Comparison of ENCODE assay signal across 8 cellular contexts in the genomic region with DNA sequence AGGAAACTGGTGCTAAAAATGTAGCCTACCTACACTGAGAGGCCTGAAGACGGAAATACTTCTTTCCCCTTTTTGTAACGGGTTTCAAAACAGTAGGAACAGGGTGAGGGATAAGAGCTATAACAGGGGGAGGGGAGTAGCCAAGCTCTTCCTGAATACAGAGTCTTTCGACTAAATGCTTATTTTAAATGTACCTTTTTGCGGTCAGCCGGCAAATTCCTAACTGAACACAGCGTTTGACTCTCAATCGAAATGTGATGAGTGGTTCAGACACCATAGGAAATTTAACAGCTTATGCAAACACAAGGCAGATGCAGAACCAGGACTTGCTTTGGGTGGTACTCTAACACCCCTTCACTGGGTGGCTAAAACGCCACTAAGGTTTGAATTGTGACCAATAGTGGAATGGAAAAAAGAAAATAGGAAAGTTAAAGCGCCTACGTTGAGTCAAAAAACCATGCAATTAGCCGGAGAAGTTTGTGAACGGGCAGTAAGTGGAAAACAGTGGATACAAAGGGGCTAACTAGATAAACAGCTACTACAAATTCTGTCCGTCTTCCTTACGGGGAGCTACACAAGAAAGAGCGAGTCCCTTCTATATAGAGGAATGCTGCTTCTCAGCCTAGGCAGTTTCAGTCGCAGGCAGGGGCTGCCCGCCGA. TPM values are rescaled to one million over a fixed set of nuclear protein-coding genes. Genes with fewer than 3 reads are reported as not detected.
DNase-seq lines count a peak whose midpoint lies in the region; ATAC-seq and TF ChIP-seq lines count a peak whose summit lies in the region.

No MANE protein-coding gene starts in this region.

- DNase-seq in GM06990 (ENCODE audit: extremely low read depth, insufficient read length), result peak; percentile 6
- DNase-seq in MM.1S, result peak; percentile 53
- DNase-seq in activated naive CD8-positive, alpha-beta T cell treated with anti-CD3 and anti-CD28 coated beads for 36 hours, result no peak
- peak; percentile 20 for DNase-seq in iPS-NIHi11 (ENCODE audit: low spot score)
- no peak for DNase-seq in COR-L47 (lab: John Stamatoyannopoulos, UW)
- DNase-seq in kidney glomerular epithelial cell (lab: John Stamatoyannopoulos, UW), result no peak

- H3K27me3 Mint-ChIP-seq in activated naive CD8-positive, alpha-beta T cell treated with anti-CD3 and anti-CD28 coated beads for 36 hours, result no peaks in the 10 kb centered on the region

- peaks cover 28% of the 10 kb centered on the region for H3K4me1 ChIP-seq in MM.1S (ENCODE audit: low read length)
- H3K4me1 ChIP-seq in subcutaneous abdominal adipose tissue (ENCODE audit: control insufficient read depth in 5 of 5, insufficient read depth in 5 of 5, low read length in 5 of 5), result peaks cover 9 to 62% (median 55%) of the 10 kb centered on the region in 5 donors

- H3K9ac ChIP-seq in MM.1S (ENCODE audit: low read length) (peak overlapping the region; percentile 51), subcutaneous abdominal adipose tissue (ENCODE audit: low read length in 5 of 5) (peak overlapping the region; percentile 58 to 90 (median 82))

- H3F3A ChIP-seq in MM.1S (ENCODE audit: insufficient read depth, low read length), result peaks cover 24% of the 10 kb centered on the region

- H4K20me1 ChIP-seq in MM.1S (ENCODE audit: insufficient read depth, low read length), result no peaks in the 10 kb centered on the region

- peak overlapping the region; percentile 95 for H3K4me2 ChIP-seq in MM.1S (ENCODE audit: low read depth, low read length)

- H3K36me3 ChIP-seq in GM06990 (ENCODE audit: control insufficient read depth, insufficient read depth, low read length), result no peaks in the 10 kb centered on the region
- no peaks in the 10 kb centered on the region for H3K36me3 ChIP-seq in MM.1S (replicated peaks; ENCODE audit: insufficient read depth, low read length)
- no peaks in the 10 kb centered on the region for H3K36me3 ChIP-seq in subcutaneous abdominal adipose tissue (ENCODE audit: control insufficient read depth in 5 of 5, insufficient read depth in 5 of 5, low read length in 5 of 5)

- H3K9me2 ChIP-seq in MM.1S (replicated peaks; ENCODE audit: insufficient read depth, low read length), result no peaks in the 10 kb centered on the region

- H3K27ac ChIP-seq in MM.1S (ENCODE audit: low read length) (peak overlapping the region; percentile 25; the same call in 1 of the 2 replicates), subcutaneous abdominal adipose tissue (ENCODE audit: low read depth, low read length) (peak overlapping the region; percentile 79)

- H3K4me3 ChIP-seq in GM06990 (replicated peaks; ENCODE audit: low read depth, low read length) (peak overlapping the region; percentile 71), MM.1S (ENCODE audit: low read length) (peak overlapping the region; percentile 81), subcutaneous abdominal adipose tissue (ENCODE audit: low read depth in 1 of 5, low read length in 5 of 5) (peak overlapping the region; percentile 76 to 98 (median 85))

- TF ChIP-seq CTCF in GM06990 (IDR thresholded peaks at IDR 0.05; ENCODE audit: insufficient read depth, low read length, poor library complexity, severe bottlenecking) (no peak), MM.1S (IDR thresholded peaks at IDR 0.05; ENCODE audit: low read length) (no peak)

- no peaks in the 10 kb centered on the region for H3K9me3 Mint-ChIP-seq in activated naive CD8-positive, alpha-beta T cell treated with anti-CD3 and anti-CD28 coated beads for 36 hours

- peaks cover 58% of the 10 kb centered on the region for H3K79me2 ChIP-seq in MM.1S (ENCODE audit: low read length)

- no peak for ATAC-seq in GM19351 (IDR thresholded peaks at IDR 0.05; ENCODE audit: unreplicated experiment)

- H3K4me3 Mint-ChIP-seq in activated naive CD8-positive, alpha-beta T cell treated with anti-CD3 and anti-CD28 coated beads for 36 hours, result peak overlapping the region; percentile 88

- H3K27ac Mint-ChIP-seq in activated naive CD8-positive, alpha-beta T cell treated with anti-CD3 and anti-CD28 coated beads for 36 hours, result peak overlapping the region; percentile 87

- H3K27me3 ChIP-seq in GM06990 (replicated peaks; ENCODE audit: control insufficient read depth, insufficient read depth, low read length) (no peaks in the 10 kb centered on the region), MM.1S (replicated peaks; ENCODE audit: insufficient read depth, low read length) (no peaks in the 10 kb centered on the region), subcutaneous abdominal adipose tissue (ENCODE audit: control insufficient read depth in 5 of 5, insufficient read depth in 4 of 5, low read length in 5 of 5) (no peaks in the 10 kb centered on the region)

- peaks cover 36% of the 10 kb centered on the region for H3K4me1 Mint-ChIP-seq in activated naive CD8-positive, alpha-beta T cell treated with anti-CD3 and anti-CD28 coated beads for 36 hours

- H3K9me3 ChIP-seq in MM.1S (replicated peaks; ENCODE audit: insufficient read depth, low read length) (no peaks in the 10 kb centered on the region), subcutaneous abdominal adipose tissue (ENCODE audit: control insufficient read depth in 5 of 5, low read length in 5 of 5) (no peaks in the 10 kb centered on the region)

- peak overlapping the region; percentile 45 for H2AFZ ChIP-seq in MM.1S (ENCODE audit: low read length)

- peaks cover 29% of the 10 kb centered on the region for H3K36me3 Mint-ChIP-seq in activated naive CD8-positive, alpha-beta T cell treated with anti-CD3 and anti-CD28 coated beads for 36 hours

RNA-seq across cellular contexts. Expression of a gene that starts 1.7 kb away (rescaled TPM):
- total RNA-seq in activated naive CD8-positive, alpha-beta T cell treated with anti-CD3 and anti-CD28 coated beads for 36 hours, result 10 to 100 TPM; 36.3 to 37.8 TPM

Comparison
In these comparisons a context has a peak if more than half of its experiments do, and no peak if none do; other contexts are left out.
1. DNase-seq: peak in GM06990 (single experiment), MM.1S (single experiment) and iPS-NIHi11 (single experiment); none in activated naive CD8-positive, alpha-beta T cell treated with anti-CD3 and anti-CD28 coated beads for 36 hours (single experiment), COR-L47 (single experiment) and kidney glomerular epithelial cell (single experiment).
2. Peak in every context shown above with its lines, with median percentiles within 50 percentile points of each other: H3K4me3 ChIP-seq.